In genomic region chr17:80952291-80952690, GRCh38 we compare ENCODE assay signal across 27 cellular contexts. TPM values are rescaled to one million over a fixed set of nuclear protein-coding genes. Genes with fewer than 3 reads are reported as not detected.
DNase-seq lines count a peak whose midpoint lies in the region; FAIRE-seq and TF ChIP-seq lines count a peak whose summit lies in the region.
"Had no signal": no experiment of that assay in that cellular context is flagged by ENCODE, and none has a peak within 500 bp of the region (broad histone marks: within the 10 kb centered on the region; RNA-seq: fewer than 3 reads in every experiment).

No MANE protein-coding gene starts in this region.

- H3K4me3 Mint-ChIP-seq in activated naive CD4-positive, alpha-beta T cell treated with anti-CD3 and anti-CD28 coated beads, Interleukin-2, amount 10 ng/mL, durations not matched to agents 7 days and 5 days, result no peak overlapping the region
- no peak overlapping the region for H3K4me3 Mint-ChIP-seq in endodermal cell
- H3K4me3 Mint-ChIP-seq: activated B cell treated with CpG ODN at 0.5 μM for 24 hours; activated T-helper 1 cell treated with anti-CD3 and anti-CD28 coated beads, Interleukin-12 subunit alpha, Interleukin-12 subunit beta, Interleukin-2, Interleukin-4 antibody, amounts not matched to agents 30 ng/mL and 10 ng/mL and 1 ng/mL, durations not matched to agents 14 hours and 24 hours and 36 hours; effector memory CD8-positive, alpha-beta T cell; stimulated activated naive CD8-positive, alpha-beta T cell treated with anti-CD3 and anti-CD28 coated beads, Interleukin-15, Interleukin-2, amounts not matched to agents 100 ng/mL and 50 ng/mL, for 24 hours had no signal

- WGBS in endodermal cell (ENCODE audit: insufficient coverage in 1 of 2, insufficient read length in 1 of 2), 2 experiments, result 90 to 92% methylated on average over 10 to 16 of the region's 16 CpGs
- 90 to 95% methylated on average over 16 of the region's 16 CpGs for WGBS in sigmoid colon, 2 donors

- TF ChIP-seq CTCF in endodermal cell (conservative IDR thresholded peaks at IDR 0.05) (no peak), sigmoid colon (IDR thresholded peaks at IDR 0.05) (no peak)

- no peak for FAIRE-seq in GM12892 (lab: Jason Lieb, UNC)
- FAIRE-seq: GM12878, H1, islet of Langerhans, small intestine had no signal

- no peak overlapping the region for H3K27ac ChIP-seq in endodermal cell (ENCODE audit: low read depth, low read length)
- H3K27ac ChIP-seq in sigmoid colon, result no peak overlapping the region
- H3K27ac ChIP-seq: thoracic aorta had no signal

- H3K9me3 ChIP-seq in endodermal cell (ENCODE audit: control insufficient read depth, low read length) (no peaks in the 10 kb centered on the region), sigmoid colon (no peaks in the 10 kb centered on the region)
- H3K9me3 ChIP-seq: thoracic aorta had no signal

- H3K4me3 ChIP-seq in endodermal cell (ENCODE audit: low read length) (no peak overlapping the region), sigmoid colon (no peak overlapping the region)
- H3K4me3 ChIP-seq: GM12878, thoracic aorta had no signal

- DNase-seq in activated naive CD4-positive, alpha-beta T cell treated with anti-CD3 and anti-CD28 coated beads, Interleukin-2, amount 10 ng/mL, durations not matched to agents 7 days and 5 days, result no peak
- DNase-seq in activated naive CD4-positive, alpha-beta T cell treated with anti-CD3 and anti-CD28 coated beads, Interleukin-2, amount 50 U/mL, for 16 hours, result no peak
- peak; percentile 4 for DNase-seq in GM12892 (ENCODE audit: insufficient read length)
- no peak for DNase-seq in endodermal cell
- peak; percentile 55 for DNase-seq in sigmoid colon
- DNase-seq in effector CD8-positive, alpha-beta T cell (lab: John Stamatoyannopoulos, UW), result no peak
- DNase-seq in T-helper 1 cell, result no peak
- DNase-seq: activated B cell treated with CpG ODN at 0.5 μM for 24 hours; activated CD4-positive, alpha-beta T cell treated with anti-CD3 and anti-CD28 coated beads, Interleukin-2, amount 50 U/mL, for 1 hour; caudate nucleus; cortex of kidney; DMS153; effector memory CD8-positive, alpha-beta T cell; erythroblast; midbrain; naive B cell; NCI-H1092; NCI-H1694 treated with DMSO at 0.1 percent for 48 hours; NCI-H446; NCI-H748 treated with DMSO at 0.1 percent for 48 hours; small intestine had no signal

- peak overlapping the region; percentile 38 for H3K27ac Mint-ChIP-seq in activated naive CD4-positive, alpha-beta T cell treated with anti-CD3 and anti-CD28 coated beads, Interleukin-2, amount 10 ng/mL, durations not matched to agents 7 days and 5 days
- H3K27ac Mint-ChIP-seq in endodermal cell, result peak overlapping the region; percentile 6
- H3K27ac Mint-ChIP-seq: activated B cell treated with CpG ODN at 0.5 μM for 24 hours; activated T-helper 1 cell treated with anti-CD3 and anti-CD28 coated beads, Interleukin-12 subunit alpha, Interleukin-12 subunit beta, Interleukin-2, Interleukin-4 antibody, amounts not matched to agents 30 ng/mL and 10 ng/mL and 1 ng/mL, durations not matched to agents 14 hours and 24 hours and 36 hours; stimulated activated naive CD8-positive, alpha-beta T cell treated with anti-CD3 and anti-CD28 coated beads, Interleukin-15, Interleukin-2, amounts not matched to agents 100 ng/mL and 50 ng/mL, for 24 hours had no signal

- H3K27me3 Mint-ChIP-seq in activated naive CD4-positive, alpha-beta T cell treated with anti-CD3 and anti-CD28 coated beads, Interleukin-2, amount 10 ng/mL, durations not matched to agents 7 days and 5 days, result no peaks in the 10 kb centered on the region
- H3K27me3 Mint-ChIP-seq in endodermal cell (ENCODE audit: insufficient read depth), result no peaks in the 10 kb centered on the region
- H3K27me3 Mint-ChIP-seq: activated B cell treated with CpG ODN at 0.5 μM for 24 hours; effector memory CD8-positive, alpha-beta T cell; naive B cell; stimulated activated naive CD8-positive, alpha-beta T cell treated with anti-CD3 and anti-CD28 coated beads, Interleukin-15, Interleukin-2, amounts not matched to agents 100 ng/mL and 50 ng/mL, for 24 hours had no signal

- intact Hi-C loops in sigmoid colon (cut with DNase I), result no loop called here

- peaks cover 18% of the 10 kb centered on the region for H3K36me3 Mint-ChIP-seq in activated naive CD4-positive, alpha-beta T cell treated with anti-CD3 and anti-CD28 coated beads, Interleukin-2, amount 10 ng/mL, durations not matched to agents 7 days and 5 days
- H3K36me3 Mint-ChIP-seq in endodermal cell (ENCODE audit: low read depth), result peaks cover 22% of the 10 kb centered on the region

- no peaks in the 10 kb centered on the region for H3K4me1 ChIP-seq in endodermal cell (ENCODE audit: control insufficient read depth, insufficient read depth, low read length)
- H3K4me1 ChIP-seq in sigmoid colon, result peaks cover 0 to 20% (median 12%) of the 10 kb centered on the region in 4 donors

- H3K9me3 Mint-ChIP-seq in activated naive CD4-positive, alpha-beta T cell treated with anti-CD3 and anti-CD28 coated beads, Interleukin-2, amount 10 ng/mL, durations not matched to agents 7 days and 5 days, result no peaks in the 10 kb centered on the region
- H3K9me3 Mint-ChIP-seq in endodermal cell, result no peaks in the 10 kb centered on the region
- H3K9me3 Mint-ChIP-seq: activated B cell treated with CpG ODN at 0.5 μM for 24 hours; activated T-helper 1 cell treated with anti-CD3 and anti-CD28 coated beads, Interleukin-12 subunit alpha, Interleukin-12 subunit beta, Interleukin-2, Interleukin-4 antibody, amounts not matched to agents 30 ng/mL and 10 ng/mL and 1 ng/mL, durations not matched to agents 14 hours and 24 hours and 36 hours; effector memory CD8-positive, alpha-beta T cell; naive B cell; stimulated activated naive CD8-positive, alpha-beta T cell treated with anti-CD3 and anti-CD28 coated beads, Interleukin-15, Interleukin-2, amounts not matched to agents 100 ng/mL and 50 ng/mL, for 24 hours had no signal

- no peak for TF ChIP-seq EP300 in sigmoid colon (IDR thresholded peaks at IDR 0.05)

- H3K9ac ChIP-seq in endodermal cell (ENCODE audit: extremely low read depth, low read length, poor library complexity, severe bottlenecking), result no peak overlapping the region

- H3K27me3 ChIP-seq in endodermal cell (ENCODE audit: control insufficient read depth, insufficient read depth, low read length, poor library complexity, severe bottlenecking), result no peaks in the 10 kb centered on the region
- H3K27me3 ChIP-seq in sigmoid colon, result no peaks in the 10 kb centered on the region

- TF ChIP-seq POLR2A in GM12892 (IDR thresholded peaks at IDR 0.05; ENCODE audit: low read depth, low read length) (no peak), sigmoid colon (IDR thresholded peaks at IDR 0.05) (no peak)

- H3K4me1 Mint-ChIP-seq in activated naive CD4-positive, alpha-beta T cell treated with anti-CD3 and anti-CD28 coated beads, Interleukin-2, amount 10 ng/mL, durations not matched to agents 7 days and 5 days, result peaks cover 14% of the 10 kb centered on the region
- H3K4me1 Mint-ChIP-seq in endodermal cell, result no peaks in the 10 kb centered on the region

- peaks cover 5% of the 10 kb centered on the region for H3K36me3 ChIP-seq in endodermal cell (ENCODE audit: control insufficient read depth, insufficient read depth, low read length)
- H3K36me3 ChIP-seq in sigmoid colon, result peaks cover 0 to 35% (median 2%) of the 10 kb centered on the region in 4 donors

- CTCF ChIA-PET in activated naive CD4-positive, alpha-beta T cell treated with anti-CD3 and anti-CD28 coated beads, Interleukin-2, amount 10 ng/mL, durations not matched to agents 7 days and 5 days (lab: Charles Lee), result no interaction called here

RNA-seq across cellular contexts. Expression of gene CHMP6, which starts 39.4 kb away (rescaled TPM):
- polyA plus RNA-seq in GM12892 (2012; ENCODE audit: missing spikeins), result 11.9 TPM
- total RNA-seq in endodermal cell (10 to 100 TPM; 28.4 to 32.5 TPM), sigmoid colon (10 to 100 TPM; 15.7 to 28.2 (median 22.2) TPM)
- polyA plus RNA-seq in endodermal cell (2013, experiment 1 of 2), result 23.4 TPM
- polyA plus RNA-seq in endodermal cell (2013, experiment 2 of 2), result 20.2 TPM
- polyA plus RNA-seq in sigmoid colon, result 10 to 100 TPM; 36.3 to 40.4 (median 37.2) TPM

Comparison
In these comparisons a context has a peak if more than half of its experiments do, and no peak if none do; other contexts are left out.
1. DNase-seq: peak in GM12892 (single experiment) and sigmoid colon (single experiment); none in activated naive CD4-positive, alpha-beta T cell treated with anti-CD3 and anti-CD28 coated beads, Interleukin-2, amount 10 ng/mL, durations not matched to agents 7 days and 5 days (single experiment), activated naive CD4-positive, alpha-beta T cell treated with anti-CD3 and anti-CD28 coated beads, Interleukin-2, amount 50 U/mL, for 16 hours (single experiment), endodermal cell (single experiment), effector CD8-positive, alpha-beta T cell (single experiment) and T-helper 1 cell (0 of 5).